ENCODE assay signal across 23 cellular contexts in genomic region chr4:185101354-185101890, GRCh38.
"Had no signal": no experiment of that assay in that cellular context is flagged by ENCODE, and none has a peak within 500 bp of the region (broad histone marks: within the 10 kb centered on the region; RNA-seq: fewer than 3 reads in every experiment).

No MANE protein-coding gene starts in this region.

- H3K27ac ChIP-seq: ascending aorta, dorsolateral prefrontal cortex, gastroesophageal sphincter, pancreas, psoas muscle, right atrium auricular region, skin epidermis, tibial artery had no signal

- H3K9me3 ChIP-seq: ascending aorta, gastroesophageal sphincter, pancreas, psoas muscle, right atrium auricular region, tibial artery had no signal

- ATAC-seq: activated naive CD8-positive, alpha-beta T cell treated with anti-CD3 and anti-CD28 coated beads, Interleukin-2, amount 50 U/mL, for 24 hours; effector memory CD8-positive, alpha-beta T cell; esophagus mucosa; gastroesophageal sphincter; left cardiac atrium; pancreas; psoas muscle; stimulated activated effector memory CD8-positive, alpha-beta T cell treated with anti-CD3 and anti-CD28 coated beads, Interleukin-12 subunit alpha, Interleukin-12 subunit beta, amount 100 ng/mL, for 72 hours; stimulated activated naive CD8-positive, alpha-beta T cell treated with anti-CD3 and anti-CD28 coated beads, Interleukin-15, amount 100 ng/mL, for 72 hours had no signal

- H3K4me3 ChIP-seq: ascending aorta, dorsolateral prefrontal cortex, gastroesophageal sphincter, pancreas, psoas muscle, right atrium auricular region, skin epidermis, tibial artery had no signal

- H3K36me3 ChIP-seq: ascending aorta, gastroesophageal sphincter, pancreas, right atrium auricular region, tibial artery had no signal

- H3K4me1 ChIP-seq: ascending aorta, gastroesophageal sphincter, psoas muscle, right atrium auricular region, tibial artery had no signal

- H3K27me3 ChIP-seq: ascending aorta, gastroesophageal sphincter, pancreas, right atrium auricular region had no signal

- DNase-seq: activated CD4-positive, alpha-beta memory T cell treated with anti-CD3 and anti-CD28 coated beads, Interleukin-2, amount 10 ng/mL, durations not matched to agents 7 days and 5 days; activated CD4-positive, alpha-beta T cell treated with anti-CD3 and anti-CD28 coated beads for 48 hours; activated gamma-delta T cell; activated naive CD4-positive, alpha-beta T cell treated with anti-CD3 and anti-CD28 coated beads, Interleukin-2, amount 50 U/mL, for 16 hours; activated naive CD8-positive, alpha-beta T cell treated with anti-CD3 and anti-CD28 coated beads, Interleukin-2, amount 50 U/mL, for 24 hours; central memory CD4-positive, alpha-beta T cell; dorsolateral prefrontal cortex; effector memory CD8-positive, alpha-beta T cell; hypothalamus; islet precursor cell; left cardiac atrium; pancreas; psoas muscle; stimulated activated CD4-positive, alpha-beta T cell treated with anti-CD3 and anti-CD28 coated beads, Interleukin-1b, Interleukin-23, amount 100 ng/mL, for 48 hours; stimulated activated naive CD8-positive, alpha-beta T cell treated with anti-CD3 and anti-CD28 coated beads, Interleukin-15, amount 100 ng/mL, for 72 hours; T-helper 2 cell; tibial artery had no signal
